In the genomic region with DNA sequence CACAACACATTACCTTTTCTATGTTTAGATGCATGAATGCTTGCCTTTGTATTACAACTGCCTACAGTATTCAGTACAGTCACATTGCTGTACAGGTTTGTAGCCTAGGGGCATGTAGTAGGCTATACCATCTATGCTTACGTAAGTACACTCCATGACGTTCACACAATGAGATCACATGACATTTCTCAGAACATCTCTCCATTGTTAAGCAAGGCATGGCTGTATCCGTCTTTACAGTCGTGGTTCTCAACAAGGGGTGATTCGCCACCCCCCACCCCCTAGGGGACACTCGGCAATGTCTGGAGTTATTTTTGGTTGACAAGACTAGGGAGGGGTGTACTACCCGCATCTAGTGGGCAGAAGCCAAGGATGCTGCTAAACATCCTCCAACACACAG, we compare ENCODE assay signal across 32 cellular contexts.
"Had no signal": no experiment of that assay in that cellular context is flagged by ENCODE, and none has a peak within 500 bp of the region (broad histone marks: within the 10 kb centered on the region; RNA-seq: fewer than 3 reads in every experiment).

No MANE protein-coding gene starts in this region.

- H3K4me1 ChIP-seq: adrenal gland, ascending aorta, breast epithelium, esophagus muscularis mucosa, foreskin keratinocyte had no signal

- H3K27ac ChIP-seq: adrenal gland, ascending aorta, breast epithelium, cardiac muscle cell, coronary artery, dorsolateral prefrontal cortex, esophagus muscularis mucosa, foreskin keratinocyte, gastrocnemius medialis, heart left ventricle had no signal

- H3K4me3 ChIP-seq: adrenal gland, ascending aorta, breast epithelium, cardiac muscle cell, coronary artery, dorsolateral prefrontal cortex, esophagus muscularis mucosa, gastrocnemius medialis, heart left ventricle had no signal

- ATAC-seq: activated CD4-positive, alpha-beta T cell treated with anti-CD3 and anti-CD28 coated beads for 36 hours; activated CD8-positive, alpha-beta memory T cell treated with anti-CD3 and anti-CD28 coated beads, Interleukin-2, amount 10 ng/mL, durations not matched to agents 7 days and 5 days; activated CD8-positive, alpha-beta T cell treated with anti-CD3 and anti-CD28 coated beads, Interleukin-2, amount 10 ng/mL, durations not matched to agents 7 days and 5 days; activated naive CD8-positive, alpha-beta T cell treated with anti-CD3 and anti-CD28 coated beads, Interleukin-2, amount 50 U/mL, for 24 hours; foreskin keratinocyte; gastrocnemius medialis had no signal

- H3K9me3 ChIP-seq: adrenal gland, ascending aorta, breast epithelium, esophagus muscularis mucosa, gastrocnemius medialis, heart left ventricle had no signal

- DNase-seq: activated CD4-positive, alpha-beta memory T cell treated with anti-CD3 and anti-CD28 coated beads for 36 hours; activated CD4-positive, alpha-beta T cell treated with anti-CD3 and anti-CD28 coated beads for 36 hours; activated CD4-positive, alpha-beta T cell treated with anti-CD3 and anti-CD28 coated beads, Interleukin-2, amount 10 ng/mL, durations not matched to agents 24 days and 14 days; activated CD4-positive, CD25-positive, alpha-beta regulatory T cell; activated CD4-positive, CD25-positive, alpha-beta regulatory T cell treated with anti-CD3 and anti-CD28 coated beads, Interleukin-2, amount 50 U/mL, for 72 hours; activated CD8-positive, alpha-beta memory T cell treated with anti-CD3 and anti-CD28 coated beads, Interleukin-2, amount 10 ng/mL, durations not matched to agents 7 days and 5 days; activated CD8-positive, alpha-beta memory T cell treated with anti-CD3 and anti-CD28 coated beads, Interleukin-2, amount 50 U/mL, for 4 hours; activated CD8-positive, alpha-beta T cell treated with anti-CD3 and anti-CD28 coated beads, Interleukin-2, amount 10 ng/mL, durations not matched to agents 7 days and 5 days; activated effector memory CD4-positive, alpha-beta T cell treated with anti-CD3 and anti-CD28 coated beads, Interleukin-2, amount 50 U/mL, for 16 hours; activated naive CD4-positive, alpha-beta T cell treated with anti-CD3 and anti-CD28 coated beads for 36 hours; activated naive CD8-positive, alpha-beta T cell treated with anti-CD3 and anti-CD28 coated beads for 36 hours; activated naive CD8-positive, alpha-beta T cell treated with anti-CD3 and anti-CD28 coated beads, Interleukin-2, amount 50 U/mL, for 24 hours; activated T-cell treated with anti-CD3 and anti-CD28 coated beads, Interleukin-2, amount 50 U/mL, for 1 hour; activated T-cell treated with anti-CD3 and anti-CD28 coated beads, Interleukin-2, amount 50 U/mL, for 48 hours; adrenal gland; amygdala; central memory CD4-positive, alpha-beta T cell; cerebellar nuclear complex; dorsolateral prefrontal cortex; effector memory CD4-positive, alpha-beta T cell; endodermal cell; erythroblast; foreskin keratinocyte; gastrocnemius medialis; glutamatergic neuron; heart left ventricle; hypothalamus had no signal
